ENCODE assay signal across 15 cellular contexts in genomic region chr10:118256825-118257570, GRCh38.
"Had no signal": no experiment of that assay in that cellular context is flagged by ENCODE, and none has a peak within 500 bp of the region (broad histone marks: within the 10 kb centered on the region; RNA-seq: fewer than 3 reads in every experiment).

No MANE protein-coding gene starts in this region.

- H3K9me3 Mint-ChIP-seq: activated naive CD8-positive, alpha-beta T cell treated with anti-CD3 and anti-CD28 coated beads for 36 hours; memory B cell; neural crest cell; stimulated activated naive CD8-positive, alpha-beta T cell treated with anti-CD3 and anti-CD28 coated beads, Interleukin-15, Interleukin-2, amounts not matched to agents 100 ng/mL and 50 ng/mL, for 24 hours had no signal

- H3K9ac ChIP-seq: parathyroid adenoma had no signal

- ATAC-seq: foreskin keratinocyte, left lung had no signal

- H3K36me3 ChIP-seq: left lung, upper lobe of left lung had no signal

- H3K36me3 Mint-ChIP-seq: activated naive CD8-positive, alpha-beta T cell treated with anti-CD3 and anti-CD28 coated beads for 36 hours; memory B cell had no signal

- H3K9me3 ChIP-seq: left lung, upper lobe of left lung had no signal

- H3K4me1 ChIP-seq: foreskin keratinocyte, left lung, parathyroid adenoma, upper lobe of left lung had no signal

- H2AFZ ChIP-seq: parathyroid adenoma had no signal

- H3K27ac ChIP-seq: foreskin keratinocyte, left lung, parathyroid adenoma, upper lobe of left lung had no signal

- H3K27me3 ChIP-seq: foreskin keratinocyte, upper lobe of left lung had no signal

- H3K27ac Mint-ChIP-seq: activated naive CD8-positive, alpha-beta T cell treated with anti-CD3 and anti-CD28 coated beads for 36 hours; memory B cell; stimulated activated naive CD8-positive, alpha-beta T cell treated with anti-CD3 and anti-CD28 coated beads, Interleukin-15, Interleukin-2, amounts not matched to agents 100 ng/mL and 50 ng/mL, for 24 hours had no signal

- H3K79me2 ChIP-seq: parathyroid adenoma had no signal

- H3K4me3 ChIP-seq: left lung, upper lobe of left lung had no signal

- DNase-seq: activated CD4-positive, alpha-beta T cell treated with anti-CD3 and anti-CD28 coated beads for 1 hour; activated CD4-positive, alpha-beta T cell treated with anti-CD3 and anti-CD28 coated beads, Interleukin-2, amount 50 U/mL, for 48 hours; activated gamma-delta T cell; activated naive CD8-positive, alpha-beta T cell treated with anti-CD3 and anti-CD28 coated beads for 36 hours; activated T-cell treated with anti-CD3 and anti-CD28 coated beads, Interleukin-2, amount 50 U/mL, for 48 hours; anterior cingulate cortex; foreskin keratinocyte; left lung; retina; stimulated activated CD4-positive, alpha-beta T cell treated with anti-CD3 and anti-CD28 coated beads, Interleukin-4, amount 100 ng/mL, for 24 hours; upper lobe of left lung had no signal
